19 cellular contexts compared by ENCODE assay signal in genomic region chr11:41971592-41971991, GRCh38.
DNase-seq lines count a peak whose midpoint lies in the region; ATAC-seq, FAIRE-seq and TF ChIP-seq lines count a peak whose summit lies in the region.
"Had no signal": no experiment of that assay in that cellular context is flagged by ENCODE, and none has a peak within 500 bp of the region (broad histone marks: within the 10 kb centered on the region; RNA-seq: fewer than 3 reads in every experiment).

No MANE protein-coding gene starts in this region.

- H3K79me2 ChIP-seq in mammary epithelial cell (ENCODE audit: insufficient read depth, low read length) = no peaks in the 10 kb centered on the region
- no peaks in the 10 kb centered on the region for H3K79me2 ChIP-seq in H1 (ENCODE audit: control insufficient read depth in 1 of 2, insufficient read depth in 2 of 2, low read length in 2 of 2)

- no peak overlapping the region for H2BK5ac ChIP-seq in IMR-90 (ENCODE audit: low read depth, low read length, poor library complexity, severe bottlenecking)
- no peak overlapping the region for H2BK5ac ChIP-seq in H1 (ENCODE audit: low read depth, low read length)

- no peak for FAIRE-seq in H1 (lab: Jason Lieb, UNC)
- FAIRE-seq: A549, D721Med, GM12891, GM19239 had no signal

- H2AK5ac ChIP-seq in IMR-90 (ENCODE audit: low read depth, low read length) (no peak overlapping the region), H1 (ENCODE audit: low read depth, low read length) (no peak overlapping the region)

- H2BK15ac ChIP-seq in IMR-90 (ENCODE audit: low read depth, low read length) (no peak overlapping the region), H1 (ENCODE audit: low read length) (no peak overlapping the region)

- 58% methylated on average over 5 of the region's 5 CpGs for WGBS in mammary epithelial cell (ENCODE audit: low coverage, missing lambda C conversion rate)
- whole genome bisulfite sequencing in IMR-90 (ENCODE audit: extremely low coverage in 2 of 2, insufficient read length in 1 of 2), 2 experiments = no CpG with 5 or more reads among the region's 5 CpGs
- 70% methylated on average over 5 of the region's 5 CpGs; no CpG with 5 or more reads in 1 of the 2 experiments for WGBS in H1 (ENCODE audit: extremely low coverage in 1 of 2, insufficient coverage in 1 of 2, insufficient read length in 1 of 2, insufficient replicate concordance in 2 of 2, low coverage in 1 of 2, low lambda C conversion rate in 2 of 2, missing lambda C conversion rate in 1 of 2), 2 experiments

- H3K9me1 ChIP-seq in IMR-90 (ENCODE audit: insufficient read depth, low read length) = no peaks in the 10 kb centered on the region

- H4K91ac ChIP-seq in IMR-90 (ENCODE audit: insufficient read depth, low read depth, low read length) (no peak overlapping the region), H1 (replicated peaks; ENCODE audit: insufficient read length, low read length) (no peak overlapping the region)

- in situ Hi-C loops in mammary epithelial cell (cut with MboI; ENCODE audit: low sequenced_read_pairs in 2 of 2) (no loop called here), IMR-90 (cut with MboI; ENCODE audit: low sequenced_read_pairs) (no loop called here)

- no peaks in the 10 kb centered on the region for H3K79me1 ChIP-seq in IMR-90 (ENCODE audit: low read depth in 1 of 2, low read length in 2 of 2)
- no peaks in the 10 kb centered on the region for H3K79me1 ChIP-seq in H1 (ENCODE audit: low read depth, low read length)

- ATAC-seq in IMR-90 (ENCODE audit: low read depth) = no peak
- ATAC-seq: A549; CD8-positive, alpha-beta T cell had no signal

- BruUV-seq in mammary epithelial cell (replicated peaks; lab: Mats Ljungman, UMichigan) = no TSS peak
- BruUV-seq in IMR-90 (replicated peaks; lab: Mats Ljungman, UMichigan) = no TSS peak

- no peak overlapping the region for H3K14ac ChIP-seq in IMR-90 (replicated peaks; ENCODE audit: low read depth, low read length)
- H3K14ac ChIP-seq in H1 (ENCODE audit: insufficient read length) = no peak overlapping the region

- dilution Hi-C loops in mammary epithelial cell (cut with HindIII; ENCODE audit: low sequenced_read_pairs) (no loop called here), IMR-90 (cut with HindIII; ENCODE audit: low sequenced_read_pairs, unreplicated experiment) (no loop called here)

- H3K4me2 ChIP-seq in mammary epithelial cell (ENCODE audit: insufficient read depth, low read depth, low read length) (no peak overlapping the region), IMR-90 (ENCODE audit: low read depth, low read length) (no peak overlapping the region), H1 (ENCODE audit: insufficient read depth in 1 of 2, low read depth in 2 of 2, low read length in 2 of 2) (no peak overlapping the region)
- H3K4me2 ChIP-seq: A549; BLaER1 treated with 17β-estradiol and CSF1 and Interleukin-3, amounts not matched to agents 10 nM and 100 nM had no signal

- H2BK20ac ChIP-seq in IMR-90 (ENCODE audit: low read depth, low read length) (no peak overlapping the region), H1 (ENCODE audit: low read length) (no peak overlapping the region)

- H3K4ac ChIP-seq in IMR-90 (ENCODE audit: low read depth, low read length) (no peak overlapping the region), H1 (replicated peaks; ENCODE audit: insufficient read length, low read depth, low read length) (no peak overlapping the region)

- no peaks in the 10 kb centered on the region; the same call in 1 of the 2 replicates for H3K23me2 ChIP-seq in H1 (ENCODE audit: low read depth, low read length)

- TF ChIP-seq CTCF in mammary epithelial cell (conservative IDR thresholded peaks at IDR 0.05 in 1 of 2, IDR thresholded peaks at IDR 0.05 in 1 of 2; ENCODE audit: extremely low read depth in 1 of 2, insufficient read depth in 1 of 2, low read depth in 1 of 2, low read length in 2 of 2) (no peak), breast epithelium (IDR thresholded peaks at IDR 0.05) (no peak), IMR-90 (conservative IDR thresholded peaks at IDR 0.05; ENCODE audit: low read depth, low read length) (no peak), H1 (IDR thresholded peaks at IDR 0.05; ENCODE audit: control extremely low read depth in 1 of 3, insufficient read depth in 1 of 3, low read depth in 1 of 3, low read length in 3 of 3) (no peak)

- H2BK120ac ChIP-seq in IMR-90 (ENCODE audit: low read depth, low read length) (no peak overlapping the region), H1 (replicated peaks; ENCODE audit: low read depth, low read length) (no peak overlapping the region)

- H4K8ac ChIP-seq in IMR-90 (ENCODE audit: low read depth in 2 of 2, low read length in 2 of 2) (no peak overlapping the region), H1 (ENCODE audit: extremely low read depth, insufficient read depth, low read length) (no peak overlapping the region)

- H3K4me1 ChIP-seq in mammary epithelial cell (ENCODE audit: insufficient read depth, low read length) (no peaks in the 10 kb centered on the region), breast epithelium (no peaks in the 10 kb centered on the region), IMR-90 (ENCODE audit: control insufficient read depth, insufficient read depth, low read length) (no peaks in the 10 kb centered on the region), H1 (replicated peaks in 1 of 4; ENCODE audit: control insufficient read depth in 3 of 4, insufficient read depth in 4 of 4, low read length in 3 of 4) (no peaks in the 10 kb centered on the region)
- H3K4me1 ChIP-seq: A549; BLaER1 treated with 17β-estradiol and CSF1 and Interleukin-3, amounts not matched to agents 10 nM and 100 nM; Caco-2 had no signal

- no peaks in the 10 kb centered on the region for H3K9me3 ChIP-seq in mammary epithelial cell (replicated peaks; ENCODE audit: insufficient read depth, low read length)
- no peaks in the 10 kb centered on the region for H3K9me3 ChIP-seq in breast epithelium
- H3K9me3 ChIP-seq in IMR-90 (ENCODE audit: control insufficient read depth, insufficient read depth, low read length) = peaks cover 2% of the 10 kb centered on the region
- no peaks in the 10 kb centered on the region; a peak in 2 of 4 replicates for H3K9me3 ChIP-seq in H1 (ENCODE audit: insufficient read depth in 2 of 2, low read depth in 1 of 2, low read length in 1 of 2)
- H3K9me3 ChIP-seq: A549; BLaER1 treated with 17β-estradiol and CSF1 and Interleukin-3, amounts not matched to agents 10 nM and 100 nM; Caco-2 had no signal

- H3K4me3 ChIP-seq in mammary epithelial cell (replicated peaks in 1 of 3; ENCODE audit: insufficient read depth in 1 of 3, low read depth in 2 of 3, low read length in 3 of 3) (no peak overlapping the region), breast epithelium (no peak overlapping the region), IMR-90 (ENCODE audit: insufficient read depth, low read depth, low read length) (no peak overlapping the region), H1 (ENCODE audit: extremely low read depth in 1 of 4, insufficient read depth in 2 of 4, low read depth in 3 of 4, low read length in 4 of 4) (no peak overlapping the region)
- H3K4me3 ChIP-seq: A549; BLaER1 treated with 17β-estradiol and CSF1 and Interleukin-3, amounts not matched to agents 10 nM and 100 nM had no signal

- DNase-seq in mammary epithelial cell (no peak), breast epithelium (ENCODE audit: low spot score in 2 of 2) (no peak), IMR-90 (no peak), H1 (ENCODE audit: low read depth in 1 of 2, low spot score in 2 of 2) (no peak), NCI-H1048 (lab: John Stamatoyannopoulos, UW) (no peak)
- DNase-seq: AML-193; Caco-2; Calu3; CD4-positive, alpha-beta T cell; CD8-positive, alpha-beta T cell; DMS79 treated with DMSO at 0.1 percent for 48 hours; GF-D8 had no signal

- TF ChIP-seq RAD21 in IMR-90 (IDR thresholded peaks at IDR 0.05; ENCODE audit: low read length) (no peak), H1 (IDR thresholded peaks at IDR 0.05 in 1 of 2, conservative IDR thresholded peaks at IDR 0.05 in 1 of 2; ENCODE audit: low read depth in 2 of 2, low read length in 2 of 2) (no peak)

- H4K5ac ChIP-seq in IMR-90 (ENCODE audit: low read depth, low read length) (no peak overlapping the region), H1 (ENCODE audit: insufficient read length, low read depth, low read length) (no peak overlapping the region)

- H3K56ac ChIP-seq in IMR-90 (ENCODE audit: extremely low read depth, insufficient read depth, low read length) (no peak overlapping the region), H1 (replicated peaks; ENCODE audit: insufficient read length, low read depth, low read length) (no peak overlapping the region)

- H3K18ac ChIP-seq in IMR-90 (ENCODE audit: low read depth, low read length) = no peak overlapping the region
- H3K18ac ChIP-seq in H1 (ENCODE audit: extremely low read depth, low read length) = no peak overlapping the region

- TF ChIP-seq EP300 in H1 (IDR thresholded peaks at IDR 0.05; ENCODE audit: borderline replicate concordance in 1 of 2, low read depth in 2 of 2, low read length in 2 of 2) = no peak

- no peak for TF ChIP-seq POLR2A in breast epithelium (IDR thresholded peaks at IDR 0.05)
- TF ChIP-seq POLR2A in IMR-90 (IDR thresholded peaks at IDR 0.05; ENCODE audit: low read depth, low read length) = no peak
- TF ChIP-seq POLR2A in H1 (IDR thresholded peaks at IDR 0.05; ENCODE audit: control extremely low read depth in 1 of 2, low read depth in 2 of 2, low read length in 2 of 2) = no peak

- H3K9ac ChIP-seq in mammary epithelial cell (ENCODE audit: insufficient read depth, low read length) (no peak overlapping the region), IMR-90 (ENCODE audit: low read depth, low read length) (no peak overlapping the region), H1 (replicated peaks in 1 of 4; ENCODE audit: extremely low read depth in 1 of 4, low read depth in 3 of 4, low read length in 3 of 4) (no peak overlapping the region)
- H3K9ac ChIP-seq: BLaER1 treated with 17β-estradiol and CSF1 and Interleukin-3, amounts not matched to agents 10 nM and 100 nM had no signal

- POLR2A ChIA-PET in IMR-90 (lab: Charles Lee; ENCODE audit: unreplicated experiment) (no interaction called here), H1 (lab: Charles Lee; ENCODE audit: partially characterized antibody) (no interaction called here)

- no peak overlapping the region for H3K27ac ChIP-seq in mammary epithelial cell (ENCODE audit: insufficient read depth, low read depth, low read length)
- no peak overlapping the region for H3K27ac ChIP-seq in breast epithelium
- no peak overlapping the region for H3K27ac ChIP-seq in IMR-90 (ENCODE audit: insufficient read depth, low read length)
- no peak overlapping the region for H3K27ac ChIP-seq in H1 (ENCODE audit: low read depth, low read length)
- H3K27ac ChIP-seq: 22Rv1; A549; BLaER1 treated with 17β-estradiol and CSF1 and Interleukin-3, amounts not matched to agents 10 nM and 100 nM; C4-2B had no signal

- CTCF ChIA-PET in mammary epithelial cell (lab: Charles Lee; ENCODE audit: low non-redundant PET) = no interaction called here
- CTCF ChIA-PET in IMR-90 (lab: Yijun Ruan, JAX) = no interaction called here
- CTCF ChIA-PET in H1 (lab: Charles Lee; ENCODE audit: partially characterized antibody) = no interaction called here

- H3K23ac ChIP-seq in IMR-90 (ENCODE audit: low read depth, low read length) (no peak overlapping the region), H1 (ENCODE audit: insufficient read length) (no peak overlapping the region)

- H3K36me3 ChIP-seq in mammary epithelial cell (ENCODE audit: insufficient read depth, low read length) (no peaks in the 10 kb centered on the region), breast epithelium (no peaks in the 10 kb centered on the region), IMR-90 (ENCODE audit: control insufficient read depth, insufficient read depth, low read length) (no peaks in the 10 kb centered on the region), H1 (ENCODE audit: control insufficient read depth in 2 of 4, insufficient read depth in 4 of 4, low read length in 3 of 4) (no peaks in the 10 kb centered on the region)
- H3K36me3 ChIP-seq: BLaER1 treated with 17β-estradiol and CSF1 and Interleukin-3, amounts not matched to agents 10 nM and 100 nM had no signal

- H2AK9ac ChIP-seq in IMR-90 (replicated peaks; ENCODE audit: low read depth, low read length, poor library complexity) = no peak overlapping the region

- no peaks in the 10 kb centered on the region for H4K20me1 ChIP-seq in mammary epithelial cell (ENCODE audit: insufficient read depth, low read length)
- no peaks in the 10 kb centered on the region for H4K20me1 ChIP-seq in IMR-90 (ENCODE audit: insufficient read depth, low read length)
- no peaks in the 10 kb centered on the region for H4K20me1 ChIP-seq in H1 (replicated peaks in 1 of 2; ENCODE audit: control insufficient read depth in 1 of 2, insufficient read depth in 2 of 2, low read length in 2 of 2)
- H4K20me1 ChIP-seq: BLaER1 treated with 17β-estradiol and CSF1 and Interleukin-3, amounts not matched to agents 10 nM and 100 nM had no signal

- H2AFZ ChIP-seq in mammary epithelial cell (ENCODE audit: low read depth, low read length) = peak overlapping the region; percentile 13
- H2AFZ ChIP-seq in IMR-90 (replicated peaks; ENCODE audit: low read length, poor library complexity) = no peak overlapping the region
- no peak overlapping the region for H2AFZ ChIP-seq in H1 (ENCODE audit: low read length)

- H2BK12ac ChIP-seq in H1 (ENCODE audit: low read depth, low read length) = no peak overlapping the region

- H3K27me3 ChIP-seq in mammary epithelial cell (ENCODE audit: insufficient read depth, low read length) = no peaks in the 10 kb centered on the region
- no peaks in the 10 kb centered on the region for H3K27me3 ChIP-seq in breast epithelium
- H3K27me3 ChIP-seq in IMR-90 (ENCODE audit: control insufficient read depth, insufficient read depth, low read length) = no peaks in the 10 kb centered on the region
- H3K27me3 ChIP-seq in H1 (replicated peaks in 1 of 4; ENCODE audit: control insufficient read depth in 3 of 4, extremely low read depth in 1 of 4, insufficient read depth in 3 of 4, low read length in 3 of 4) = no peaks in the 10 kb centered on the region
- H3K27me3 ChIP-seq: BLaER1 treated with 17β-estradiol and CSF1 and Interleukin-3, amounts not matched to agents 10 nM and 100 nM had no signal

- intact Hi-C loops in mammary epithelial cell (cut with micrococcal nuclease) (no loop called here), breast epithelium (cut with DNase I; ENCODE audit: low total_unique reads) (no loop called here), IMR-90 (cut with micrococcal nuclease) (no loop called here)
